Comparison of ENCODE assay signal across 1 cellular context in genomic region chr3:36923523-36923943, GRCh38.
TF ChIP-seq lines count a peak whose summit lies in the region.

No MANE protein-coding gene starts in this region.

TF ChIP-seq in H1, 55 proteins besides CTCF, POLR2A, EP300 and RAD21:
- TF ChIP-seq TBP (IDR thresholded peaks at IDR 0.05; ENCODE audit: low read depth, low read length) = no peak
- 0 out of 2 replicates have a peak, but pooled peaks have one; percentile 26 for TF ChIP-seq TAF1 (IDR thresholded peaks at IDR 0.05; ENCODE audit: low read depth, low read length)
